ENCODE assay signal across 9 cellular contexts in genomic region chr2:159202568-159203071, GRCh38.
DNase-seq lines count a peak whose midpoint lies in the region; ATAC-seq, FAIRE-seq and TF ChIP-seq lines count a peak whose summit lies in the region.
"Had no signal": no experiment of that assay in that cellular context is flagged by ENCODE, and none has a peak within 500 bp of the region (broad histone marks: within the 10 kb centered on the region; RNA-seq: fewer than 3 reads in every experiment).

No MANE protein-coding gene starts in this region.

- no peak overlapping the region for H3K4me3 ChIP-seq in cardiac muscle cell
- no peak overlapping the region for H3K4me3 ChIP-seq in pancreas

- peak; percentile 96 for DNase-seq in Daoy (ENCODE audit: low read depth)
- peak; percentile 99 for DNase-seq in amniotic epithelial cell (ENCODE audit: low read depth)
- peak in 1 of 2 donors; percentile 97 for DNase-seq in cardiac muscle cell (ENCODE audit: low read depth in 1 of 2, low spot score in 1 of 2)
- DNase-seq in pancreas: peak in 4 of 6 donors; percentile 57 to 77 (median 65)
- DNase-seq in DMS114 treated with DMSO at 0.1 percent for 48 hours (lab: John Stamatoyannopoulos, UW; ENCODE audit: unreplicated experiment): no peak
- DNase-seq in NCI-H345 (lab: John Stamatoyannopoulos, UW): no peak
- DNase-seq: NCI-H2081 had no signal

- H3K27me3 ChIP-seq in cardiac muscle cell: no peaks in the 10 kb centered on the region
- no peaks in the 10 kb centered on the region for H3K27me3 ChIP-seq in pancreas

- intact Hi-C loops in pancreas (cut with DNase I): no loop called here

- TF ChIP-seq CTCF in cardiac muscle cell (IDR thresholded peaks at IDR 0.05; ENCODE audit: low read depth, low read length) (peak; percentile 16), pancreas (IDR thresholded peaks at IDR 0.05) (no peak)

- no peaks in the 10 kb centered on the region for H3K9me3 ChIP-seq in cardiac muscle cell (ENCODE audit: low read depth)
- no peaks in the 10 kb centered on the region for H3K9me3 ChIP-seq in pancreas

- H3K27ac ChIP-seq in cardiac muscle cell (no peak overlapping the region), pancreas (peak overlapping the region in 2 of 4 donors; percentile 44 to 56)

- peak; percentile 17 for FAIRE-seq in pancreas (lab: Jason Lieb, UNC)

- ATAC-seq in pancreas (peak; percentile 91 to 93 (median 92)), GM19324 (IDR thresholded peaks at IDR 0.05; ENCODE audit: low FRiP score, unreplicated experiment) (no peak), HG02852 (IDR thresholded peaks at IDR 0.05; ENCODE audit: unreplicated experiment) (no peak)

- H3K36me3 ChIP-seq in cardiac muscle cell: peaks cover 5% of the 10 kb centered on the region
- peaks cover 0 to 9% (median 3%) of the 10 kb centered on the region in 3 donors for H3K36me3 ChIP-seq in pancreas

- peaks cover 25% of the 10 kb centered on the region for H3K4me1 ChIP-seq in cardiac muscle cell (ENCODE audit: low read depth)
- peaks cover 5 to 9% (median 8%) of the 10 kb centered on the region in 3 donors for H3K4me1 ChIP-seq in pancreas

- 33 to 38% methylated on average over 4 of the region's 4 CpGs for WGBS in pancreas, 2 donors

Comparison
In these comparisons a context has a peak if more than half of its experiments do, and no peak if none do; other contexts are left out.
1. DNase-seq: peak in Daoy (single experiment), amniotic epithelial cell (single experiment) and pancreas (4 of 6); none in DMS114 treated with DMSO at 0.1 percent for 48 hours (single experiment) and NCI-H345 (single experiment).
2. ATAC-seq: peak in pancreas (4 of 4); none in GM19324 (single experiment) and HG02852 (single experiment).